Comparison of ENCODE assay signal across 7 cellular contexts in genomic region chr15:55288006-55288717, GRCh38. TPM values are rescaled to one million over a fixed set of nuclear protein-coding genes. Genes with fewer than 3 reads are reported as not detected.
DNase-seq lines count a peak whose midpoint lies in the region; ATAC-seq and TF ChIP-seq lines count a peak whose summit lies in the region.

No MANE protein-coding gene starts in this region.

- H3K4me3 ChIP-seq in HEK293 (ENCODE audit: low read depth, low read length) (no peak overlapping the region), fibroblast of the aortic adventitia (ENCODE audit: low read depth, low read length) (peak overlapping the region; percentile 88), heart right ventricle (peak overlapping the region in 3 of 10 donors; percentile 80 to 89 (median 86))

- H3K9me3 ChIP-seq in HEK293 (ENCODE audit: control insufficient read depth, insufficient read depth, low read depth, low read length), result no peaks in the 10 kb centered on the region
- no peaks in the 10 kb centered on the region for H3K9me3 ChIP-seq in heart right ventricle

- peaks cover 2% of the 10 kb centered on the region; the same call in 1 of the 2 replicates for H3K4me1 ChIP-seq in HEK293 (ENCODE audit: control insufficient read depth, insufficient read depth, low read length)
- peaks cover 0 to 56% (median 11%) of the 10 kb centered on the region in 9 donors for H3K4me1 ChIP-seq in heart right ventricle

- intact Hi-C loops in heart right ventricle (cut with DNase I), result loop anchor here in 2 of 10 donors (2.0 kb wide), 2 partner anchors 67 to 69 kb away; no protein-coding TSS in a partner anchor

- POLR2A ChIA-PET in HEK293 (lab: Yijun Ruan, JAX), result no interaction called here
- POLR2A ChIA-PET in activated CD4-positive, alpha-beta memory T cell treated with anti-CD3 and anti-CD28 coated beads, Interleukin-2, amount 10 ng/mL, durations not matched to agents 7 days and 5 days (lab: Charles Lee), result interaction anchor here (0.7 to 3.2 kb wide), 9 partner anchors 10 to 92 kb away, joined by 3 to 14 read pairs (median 6); partner anchors contain the start of genes PIGB, PIGBOS1 and RSL24D1

- CTCF ChIA-PET in HEK293 (lab: Yijun Ruan, JAX), result no interaction called here
- CTCF ChIA-PET in activated CD4-positive, alpha-beta memory T cell treated with anti-CD3 and anti-CD28 coated beads, Interleukin-2, amount 10 ng/mL, durations not matched to agents 7 days and 5 days (lab: Charles Lee), result interaction anchor here (1.0 to 2.4 kb wide), 4 partner anchors 21 to 120 kb away, joined by 4 to 7 read pairs (median 5); partner anchors contain the start of genes CCPG1 and PIERCE2

- no peaks in the 10 kb centered on the region for H3K27me3 Mint-ChIP-seq in activated CD4-positive, alpha-beta memory T cell treated with anti-CD3 and anti-CD28 coated beads, Interleukin-2, amount 10 ng/mL, durations not matched to agents 7 days and 5 days
- H3K27me3 Mint-ChIP-seq in stimulated activated memory B cell treated with anti-CD40 and anti-IgM and Interleukin-4, amounts not matched to agents 10 μg/mL and 1 μg/mL and 100 μg/mL, for 72 hours, result no peaks in the 10 kb centered on the region

- H3K36me3 ChIP-seq in HEK293 (ENCODE audit: control insufficient read depth in 2 of 2, insufficient read depth in 1 of 2, low read length in 2 of 2) (no peaks in the 10 kb centered on the region), heart right ventricle (no peaks in the 10 kb centered on the region)

- DNase-seq in activated CD4-positive, alpha-beta memory T cell treated with anti-CD3 and anti-CD28 coated beads, Interleukin-2, amount 10 ng/mL, durations not matched to agents 7 days and 5 days, result no peak
- DNase-seq in fibroblast of the aortic adventitia (ENCODE audit: low read depth), result no peak
- DNase-seq in heart right ventricle, result no peak

- H3K27ac ChIP-seq in HEK293 (ENCODE audit: extremely low read depth, low read depth, low read length) (no peak overlapping the region), heart right ventricle (peak overlapping the region in 1 of 10 donors; percentile 98)

- WGBS in heart right ventricle, 2 donors, result 91 to 96% methylated on average over 8 of the region's 8 CpGs

- H3K36me3 Mint-ChIP-seq in activated CD4-positive, alpha-beta memory T cell treated with anti-CD3 and anti-CD28 coated beads, Interleukin-2, amount 10 ng/mL, durations not matched to agents 7 days and 5 days (ENCODE audit: low read depth), result peaks cover 43% of the 10 kb centered on the region
- no peaks in the 10 kb centered on the region for H3K36me3 Mint-ChIP-seq in stimulated activated memory B cell treated with anti-CD40 and anti-IgM and Interleukin-4, amounts not matched to agents 10 μg/mL and 1 μg/mL and 100 μg/mL, for 72 hours

- H3K27ac Mint-ChIP-seq in activated CD4-positive, alpha-beta memory T cell treated with anti-CD3 and anti-CD28 coated beads, Interleukin-2, amount 10 ng/mL, durations not matched to agents 7 days and 5 days, result peak overlapping the region; percentile 88
- H3K27ac Mint-ChIP-seq in stimulated activated memory B cell treated with anti-CD40 and anti-IgM and Interleukin-4, amounts not matched to agents 10 μg/mL and 1 μg/mL and 100 μg/mL, for 72 hours, result peak overlapping the region; percentile 72

- ATAC-seq in stimulated activated memory B cell treated with anti-CD40 and anti-IgM and Interleukin-4, amounts not matched to agents 10 μg/mL and 1 μg/mL and 100 μg/mL, for 72 hours, result no peak
- no peak for ATAC-seq in HG03139 (IDR thresholded peaks at IDR 0.05; ENCODE audit: unreplicated experiment)
- no peak for ATAC-seq in GM21390 (IDR thresholded peaks at IDR 0.05; ENCODE audit: unreplicated experiment)
- ATAC-seq in heart right ventricle, result no peak

- H3K9me3 Mint-ChIP-seq in activated CD4-positive, alpha-beta memory T cell treated with anti-CD3 and anti-CD28 coated beads, Interleukin-2, amount 10 ng/mL, durations not matched to agents 7 days and 5 days, result no peaks in the 10 kb centered on the region
- H3K9me3 Mint-ChIP-seq in stimulated activated memory B cell treated with anti-CD40 and anti-IgM and Interleukin-4, amounts not matched to agents 10 μg/mL and 1 μg/mL and 100 μg/mL, for 72 hours, result no peaks in the 10 kb centered on the region

- peaks cover 61% of the 10 kb centered on the region for H3K4me1 Mint-ChIP-seq in activated CD4-positive, alpha-beta memory T cell treated with anti-CD3 and anti-CD28 coated beads, Interleukin-2, amount 10 ng/mL, durations not matched to agents 7 days and 5 days
- peaks cover 45% of the 10 kb centered on the region for H3K4me1 Mint-ChIP-seq in stimulated activated memory B cell treated with anti-CD40 and anti-IgM and Interleukin-4, amounts not matched to agents 10 μg/mL and 1 μg/mL and 100 μg/mL, for 72 hours

- H3K4me3 Mint-ChIP-seq in activated CD4-positive, alpha-beta memory T cell treated with anti-CD3 and anti-CD28 coated beads, Interleukin-2, amount 10 ng/mL, durations not matched to agents 7 days and 5 days, result peak overlapping the region; percentile 94
- peak overlapping the region; percentile 87 for H3K4me3 Mint-ChIP-seq in stimulated activated memory B cell treated with anti-CD40 and anti-IgM and Interleukin-4, amounts not matched to agents 10 μg/mL and 1 μg/mL and 100 μg/mL, for 72 hours

- TF ChIP-seq CTCF in HEK293 (tag by site-specific recombination; IDR thresholded peaks at IDR 0.05) (no peak), fibroblast of the aortic adventitia (IDR thresholded peaks at IDR 0.05; ENCODE audit: insufficient read depth, low read length) (no peak), heart right ventricle (IDR thresholded peaks at IDR 0.05) (no peak)

- no peaks in the 10 kb centered on the region for H3K27me3 ChIP-seq in heart right ventricle

TF ChIP-seq in HEK293, 187 proteins besides CTCF, POLR2A, EP300 and RAD21:
- TF ChIP-seq ZNF624 (tag by site-specific recombination; IDR thresholded peaks at IDR 0.05) (no peak), BCL11A (tag by site-specific recombination; IDR thresholded peaks at IDR 0.05; ENCODE audit: low read depth) (no peak), ZNF366 (tag by site-specific recombination; conservative IDR thresholded peaks at IDR 0.05) (peak; percentile 70), MYNN (tag by site-specific recombination; IDR thresholded peaks at IDR 0.05; ENCODE audit: borderline replicate concordance) (no peak), ZNF529 (tag by site-specific recombination; IDR thresholded peaks at IDR 0.05; ENCODE audit: insufficient replicate concordance) (no peak), KLF16 (tag by site-specific recombination; IDR thresholded peaks at IDR 0.05) (no peak), ZIC2 (tag by site-specific recombination; IDR thresholded peaks at IDR 0.05) (no peak), ZFP37 (tag by site-specific recombination; IDR thresholded peaks at IDR 0.05) (no peak)

RNA-seq across cellular contexts. Expression of gene RAB27A, which starts 1.5 kb away (rescaled TPM):
- 10 to 100 TPM; 99.0 to 99.9 TPM for total RNA-seq in activated CD4-positive, alpha-beta memory T cell treated with anti-CD3 and anti-CD28 coated beads, Interleukin-2, amount 10 ng/mL, durations not matched to agents 7 days and 5 days
- total RNA-seq in fibroblast of the aortic adventitia (ENCODE audit: low replicate concordance), result 9.9 and 27.7 TPM in 2 replicates
- 10 to 100 TPM in 2 of 10 donors, 1 to 10 TPM in 8; 3.0 to 13.9 (median 4.3) TPM for total RNA-seq in heart right ventricle
- 1 to 10 TPM; 3.0 to 6.3 TPM for polyA plus RNA-seq in heart right ventricle

RNA-seq across cellular contexts. Expression of gene PIGBOS1, which starts 30.8 kb away (rescaled TPM):
- 10 to 100 TPM; 14.7 to 14.9 TPM for total RNA-seq in activated CD4-positive, alpha-beta memory T cell treated with anti-CD3 and anti-CD28 coated beads, Interleukin-2, amount 10 ng/mL, durations not matched to agents 7 days and 5 days
- total RNA-seq in fibroblast of the aortic adventitia (ENCODE audit: low replicate concordance) (9.5 and 10.9 TPM in 2 replicates), heart right ventricle (1 to 10 TPM; 3.3 to 8.7 (median 7.4) TPM)
- 10 to 100 TPM; 17.7 to 20.5 TPM for polyA plus RNA-seq in heart right ventricle

RNA-seq across cellular contexts. Expression of gene PIGB, which starts 30.9 kb away (rescaled TPM):
- 10 to 100 TPM; 28.9 to 29.3 TPM for total RNA-seq in activated CD4-positive, alpha-beta memory T cell treated with anti-CD3 and anti-CD28 coated beads, Interleukin-2, amount 10 ng/mL, durations not matched to agents 7 days and 5 days
- total RNA-seq in fibroblast of the aortic adventitia (ENCODE audit: low replicate concordance) (2.9 and 19.6 TPM in 2 replicates), heart right ventricle (1 to 10 TPM; 1.4 to 4.3 (median 3.1) TPM)
- polyA plus RNA-seq in heart right ventricle, result 1 to 10 TPM; 2.7 to 9.9 TPM
